Comparison of ENCODE assay signal across 13 cellular contexts in the genomic region with DNA sequence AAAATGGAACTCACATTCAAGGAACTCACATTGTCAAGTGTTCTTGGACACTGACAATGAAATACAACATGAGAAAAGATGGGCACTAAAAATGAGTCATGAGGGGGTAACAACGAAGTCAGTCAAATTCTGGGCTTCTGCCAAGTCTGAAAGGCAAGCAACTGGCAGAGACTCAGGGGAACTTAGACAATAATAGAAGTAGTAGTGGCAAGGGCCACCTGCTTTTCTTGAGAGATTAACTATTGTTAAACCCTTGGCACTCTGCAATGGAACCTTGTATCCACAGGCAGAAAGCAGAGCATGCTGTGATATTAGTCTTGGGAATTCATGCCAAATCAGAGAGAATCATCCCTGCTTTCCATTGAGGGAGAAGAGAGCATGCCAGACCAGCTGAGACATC.
"Had no signal": no experiment of that assay in that cellular context is flagged by ENCODE, and none has a peak within 500 bp of the region (broad histone marks: within the 10 kb centered on the region; RNA-seq: fewer than 3 reads in every experiment).

No MANE protein-coding gene starts in this region.

- H3K27ac ChIP-seq: ascending aorta, gastroesophageal sphincter, lower lobe of right lung, neutrophil, parathyroid adenoma, thyroid gland, VCaP had no signal

- H3K9ac ChIP-seq: parathyroid adenoma had no signal

- H2AFZ ChIP-seq: parathyroid adenoma had no signal

- H3K79me2 ChIP-seq: parathyroid adenoma had no signal

- H3K4me1 ChIP-seq: ascending aorta, gastroesophageal sphincter, lower lobe of right lung, parathyroid adenoma, thyroid gland had no signal

- H3K36me3 ChIP-seq: ascending aorta, gastroesophageal sphincter, lower lobe of right lung, neutrophil, thyroid gland had no signal

- H3K4me3 ChIP-seq: ascending aorta, gastroesophageal sphincter, lower lobe of right lung, thyroid gland had no signal

- DNase-seq: activated CD4-positive, alpha-beta T cell treated with anti-CD3 and anti-CD28 coated beads, Interleukin-2, amount 50 U/mL, for 48 hours; activated naive CD4-positive, alpha-beta T cell treated with anti-CD3 and anti-CD28 coated beads for 36 hours; effector memory CD8-positive, alpha-beta T cell; left colon; lower lobe of right lung; midbrain; naive thymus-derived CD8-positive, alpha-beta T cell; thyroid gland had no signal

- H3K27me3 ChIP-seq: ascending aorta, gastroesophageal sphincter, neutrophil, thyroid gland had no signal

- H3K9me3 ChIP-seq: ascending aorta, gastroesophageal sphincter, lower lobe of right lung, neutrophil had no signal
